In genomic region chr4:171626554-171626953, GRCh38 we compare ENCODE assay signal across 22 cellular contexts.
A peak's percentile ranks its signal among the peaks of the same experiment; 100 is the strongest.
DNase-seq lines count a peak whose midpoint lies in the region; ATAC-seq, FAIRE-seq and TF ChIP-seq lines count a peak whose summit lies in the region.
"Had no signal": no experiment of that assay in that cellular context is flagged by ENCODE, and none has a peak within 500 bp of the region (broad histone marks: within the 10 kb centered on the region; RNA-seq: fewer than 3 reads in every experiment).

No MANE protein-coding gene starts in this region.

- H2BK120ac ChIP-seq in H1 (replicated peaks; ENCODE audit: low read depth, low read length): no peak overlapping the region

- no peaks in the 10 kb centered on the region; the same call in 2 of the 3 replicates for H3K9me3 Mint-ChIP-seq in GM23338
- peaks cover 3% of the 10 kb centered on the region for H3K9me3 Mint-ChIP-seq in activated naive CD8-positive, alpha-beta T cell treated with anti-CD3 and anti-CD28 coated beads for 36 hours

- H3K4me3 ChIP-seq in GM23338 (no peak overlapping the region), SU-DHL-6 (ENCODE audit: insufficient read depth, low read length, poor library complexity, severe bottlenecking) (no peak overlapping the region), H1 (ENCODE audit: extremely low read depth in 1 of 4, insufficient read depth in 2 of 4, low read depth in 3 of 4, low read length in 4 of 4) (no peak overlapping the region)
- H3K4me3 ChIP-seq: A549; BLaER1 treated with 17β-estradiol and CSF1 and Interleukin-3, amounts not matched to agents 10 nM and 100 nM had no signal

- no peak overlapping the region for H2BK12ac ChIP-seq in H1 (ENCODE audit: low read depth, low read length)

- no peak for FAIRE-seq in H1 (lab: Jason Lieb, UNC)
- FAIRE-seq: A549, D721Med, G401.6, GM12891, GM19239 had no signal

- H3K4me1 ChIP-seq in GM23338 (ENCODE audit: insufficient read depth): no peaks in the 10 kb centered on the region
- no peaks in the 10 kb centered on the region for H3K4me1 ChIP-seq in H1 (replicated peaks in 1 of 4; ENCODE audit: control insufficient read depth in 3 of 4, insufficient read depth in 4 of 4, low read length in 3 of 4)
- H3K4me1 ChIP-seq: A549, Caco-2 had no signal

- H3K4ac ChIP-seq in H1 (replicated peaks; ENCODE audit: insufficient read length, low read depth, low read length): no peak overlapping the region

- no peaks in the 10 kb centered on the region for H3F3A ChIP-seq in GM23338 (replicated peaks; ENCODE audit: low read depth)
- H3F3A ChIP-seq in SU-DHL-6 (ENCODE audit: insufficient read depth): no peaks in the 10 kb centered on the region

- no peak for TF ChIP-seq RAD21 in H1 (IDR thresholded peaks at IDR 0.05 in 1 of 2, conservative IDR thresholded peaks at IDR 0.05 in 1 of 2; ENCODE audit: low read depth in 2 of 2, low read length in 2 of 2)

- H3K36me3 ChIP-seq in GM23338 (ENCODE audit: insufficient read depth) (no peaks in the 10 kb centered on the region), SU-DHL-6 (ENCODE audit: low read length) (no peaks in the 10 kb centered on the region), H1 (ENCODE audit: control insufficient read depth in 2 of 4, insufficient read depth in 4 of 4, low read length in 3 of 4) (no peaks in the 10 kb centered on the region)
- H3K36me3 ChIP-seq: BLaER1 treated with 17β-estradiol and CSF1 and Interleukin-3, amounts not matched to agents 10 nM and 100 nM had no signal

- no peak overlapping the region for H2BK5ac ChIP-seq in H1 (ENCODE audit: low read depth, low read length)

- no peaks in the 10 kb centered on the region for H3K9me3 ChIP-seq in SU-DHL-6 (ENCODE audit: insufficient read depth, low read length)
- no peaks in the 10 kb centered on the region for H3K9me3 ChIP-seq in H1 (ENCODE audit: insufficient read depth in 2 of 2, low read depth in 1 of 2, low read length in 1 of 2)
- H3K9me3 ChIP-seq: A549, Caco-2 had no signal

- H3K27ac Mint-ChIP-seq in GM23338: no peak overlapping the region
- no peak overlapping the region for H3K27ac Mint-ChIP-seq in activated naive CD8-positive, alpha-beta T cell treated with anti-CD3 and anti-CD28 coated beads for 36 hours
- H3K27ac Mint-ChIP-seq: B cell; CD4-positive, alpha-beta T cell; CD8-positive, alpha-beta T cell had no signal

- H4K8ac ChIP-seq in H1 (ENCODE audit: extremely low read depth, insufficient read depth, low read length): no peak overlapping the region

- H3K4me1 Mint-ChIP-seq in GM23338: no peaks in the 10 kb centered on the region
- no peaks in the 10 kb centered on the region for H3K4me1 Mint-ChIP-seq in activated naive CD8-positive, alpha-beta T cell treated with anti-CD3 and anti-CD28 coated beads for 36 hours

- DNase-seq in GM23338 (ENCODE audit: low spot score) (no peak), H1 (ENCODE audit: low read depth in 1 of 2, low spot score in 2 of 2) (no peak), NAMALWA (ENCODE audit: low spot score) (no peak)
- DNase-seq in activated naive CD8-positive, alpha-beta T cell treated with anti-CD3 and anti-CD28 coated beads for 36 hours: no peak
- DNase-seq in activated T-cell treated with anti-CD3 and anti-CD28 coated beads, Interleukin-2, amount 50 U/mL, for 48 hours: no peak
- DNase-seq: AML-193; Caco-2; Calu3; CD4-positive, alpha-beta T cell; CD8-positive, alpha-beta T cell; DMS79 treated with DMSO at 0.1 percent for 48 hours; GF-D8 had no signal

- WGBS in H1 (ENCODE audit: extremely low coverage in 1 of 2, insufficient coverage in 1 of 2, insufficient read length in 1 of 2, insufficient replicate concordance in 2 of 2, low coverage in 1 of 2, low lambda C conversion rate in 2 of 2, missing lambda C conversion rate in 1 of 2), 2 experiments: 88% methylated on average over 4 of the region's 4 CpGs; no CpG with 5 or more reads in 1 of the 2 experiments

- no peak overlapping the region for H3K23ac ChIP-seq in H1 (ENCODE audit: insufficient read length)

- TF ChIP-seq CTCF in GM23338 (conservative IDR thresholded peaks at IDR 0.05; ENCODE audit: low read depth in 2 of 2): no peak
- no peak for TF ChIP-seq CTCF in SU-DHL-6 (IDR thresholded peaks at IDR 0.05; ENCODE audit: insufficient read depth, low read length, poor library complexity, severe bottlenecking)
- no peak for TF ChIP-seq CTCF in H1 (IDR thresholded peaks at IDR 0.05; ENCODE audit: control extremely low read depth in 1 of 3, insufficient read depth in 1 of 3, low read depth in 1 of 3, low read length in 3 of 3)

- no peak for ATAC-seq in GM23338
- ATAC-seq: A549; CD8-positive, alpha-beta T cell had no signal

- H4K5ac ChIP-seq in H1 (ENCODE audit: insufficient read length, low read depth, low read length): no peak overlapping the region

- H4K91ac ChIP-seq in H1 (replicated peaks; ENCODE audit: insufficient read length, low read length): no peak overlapping the region

- no peaks in the 10 kb centered on the region for H4K20me1 ChIP-seq in GM23338 (replicated peaks; ENCODE audit: insufficient read depth)
- no peaks in the 10 kb centered on the region for H4K20me1 ChIP-seq in SU-DHL-6 (ENCODE audit: low read depth, low read length)
- H4K20me1 ChIP-seq in H1 (replicated peaks in 1 of 2; ENCODE audit: control insufficient read depth in 1 of 2, insufficient read depth in 2 of 2, low read length in 2 of 2): no peaks in the 10 kb centered on the region
- H4K20me1 ChIP-seq: BLaER1 treated with 17β-estradiol and CSF1 and Interleukin-3, amounts not matched to agents 10 nM and 100 nM had no signal

- H2AFZ ChIP-seq in GM23338 (peak overlapping the region; percentile 35; the same call in 1 of the 2 replicates), SU-DHL-6 (ENCODE audit: low read depth, low read length, severe bottlenecking) (peak overlapping the region; percentile 57), H1 (ENCODE audit: low read length) (0 out of 2 replicates have a peak overlapping the region, but pooled peaks have one; percentile 0)

- TF ChIP-seq EP300 in H1 (IDR thresholded peaks at IDR 0.05; ENCODE audit: borderline replicate concordance in 1 of 2, low read depth in 2 of 2, low read length in 2 of 2): no peak

- H3K79me1 ChIP-seq in H1 (ENCODE audit: low read depth, low read length): no peaks in the 10 kb centered on the region

- H3K27me3 ChIP-seq in GM23338 (ENCODE audit: insufficient read depth) (no peaks in the 10 kb centered on the region), SU-DHL-6 (ENCODE audit: low read length) (no peaks in the 10 kb centered on the region), H1 (replicated peaks in 1 of 4; ENCODE audit: control insufficient read depth in 3 of 4, extremely low read depth in 1 of 4, insufficient read depth in 3 of 4, low read length in 3 of 4) (no peaks in the 10 kb centered on the region)

- TF ChIP-seq POLR2A in H1 (IDR thresholded peaks at IDR 0.05; ENCODE audit: control extremely low read depth in 1 of 2, low read depth in 2 of 2, low read length in 2 of 2): no peak

- no peak overlapping the region for H3K9ac ChIP-seq in SU-DHL-6 (ENCODE audit: low read length)
- no peak overlapping the region for H3K9ac ChIP-seq in H1 (replicated peaks in 1 of 4; ENCODE audit: extremely low read depth in 1 of 4, low read depth in 3 of 4, low read length in 3 of 4)
- H3K9ac ChIP-seq: BLaER1 treated with 17β-estradiol and CSF1 and Interleukin-3, amounts not matched to agents 10 nM and 100 nM had no signal

- H3K14ac ChIP-seq in H1 (ENCODE audit: insufficient read length): no peak overlapping the region

- no peak overlapping the region for H3K18ac ChIP-seq in H1 (ENCODE audit: extremely low read depth, low read length)

- POLR2A ChIA-PET in H1 (lab: Charles Lee; ENCODE audit: partially characterized antibody): no interaction called here

- H3K27me3 Mint-ChIP-seq in GM23338 (ENCODE audit: insufficient read depth, low read depth, poor library complexity): no peaks in the 10 kb centered on the region
- no peaks in the 10 kb centered on the region for H3K27me3 Mint-ChIP-seq in activated naive CD8-positive, alpha-beta T cell treated with anti-CD3 and anti-CD28 coated beads for 36 hours
- H3K27me3 Mint-ChIP-seq: B cell; CD4-positive, alpha-beta T cell had no signal

- no peaks in the 10 kb centered on the region for H3K23me2 ChIP-seq in H1 (ENCODE audit: low read depth, low read length)

- CTCF ChIA-PET in H1 (lab: Charles Lee; ENCODE audit: partially characterized antibody): no interaction called here

- H3K79me2 ChIP-seq in GM23338 (replicated peaks; ENCODE audit: insufficient read depth): no peaks in the 10 kb centered on the region
- H3K79me2 ChIP-seq in SU-DHL-6 (ENCODE audit: insufficient read depth, low read length): no peaks in the 10 kb centered on the region
- no peaks in the 10 kb centered on the region for H3K79me2 ChIP-seq in H1 (ENCODE audit: control insufficient read depth in 1 of 2, insufficient read depth in 2 of 2, low read length in 2 of 2)

- no peak overlapping the region for H2AK5ac ChIP-seq in H1 (ENCODE audit: low read depth, low read length)

- H2BK15ac ChIP-seq in H1 (ENCODE audit: low read length): no peak overlapping the region

- no peak overlapping the region for H3K4me3 Mint-ChIP-seq in GM23338
- H3K4me3 Mint-ChIP-seq in activated naive CD8-positive, alpha-beta T cell treated with anti-CD3 and anti-CD28 coated beads for 36 hours: no peak overlapping the region
- H3K4me3 Mint-ChIP-seq: B cell; CD4-positive, alpha-beta T cell; CD8-positive, alpha-beta T cell had no signal

- no peaks in the 10 kb centered on the region for H3K36me3 Mint-ChIP-seq in GM23338 (ENCODE audit: low read depth)
- no peaks in the 10 kb centered on the region for H3K36me3 Mint-ChIP-seq in activated naive CD8-positive, alpha-beta T cell treated with anti-CD3 and anti-CD28 coated beads for 36 hours
- H3K36me3 Mint-ChIP-seq: CD8-positive, alpha-beta T cell had no signal

- H3K27ac ChIP-seq in GM23338 (ENCODE audit: low read depth): no peak overlapping the region
- H3K27ac ChIP-seq in SU-DHL-6 (ENCODE audit: low read depth, low read length): no peak overlapping the region
- H3K27ac ChIP-seq in H1 (ENCODE audit: low read depth, low read length): no peak overlapping the region
- H3K27ac ChIP-seq: 22Rv1; A549; BLaER1 treated with 17β-estradiol and CSF1 and Interleukin-3, amounts not matched to agents 10 nM and 100 nM; C4-2B had no signal

- H3K9me2 ChIP-seq in GM23338 (ENCODE audit: insufficient read depth) (0 out of 2 replicates have a peak, but pooled peaks cover 3% of the 10 kb centered on the region), SU-DHL-6 (replicated peaks; ENCODE audit: insufficient read depth, low read length) (no peaks in the 10 kb centered on the region)

- H2BK20ac ChIP-seq in H1 (ENCODE audit: low read length): no peak overlapping the region

- no peak overlapping the region for H3K4me2 ChIP-seq in GM23338
- H3K4me2 ChIP-seq in SU-DHL-6 (ENCODE audit: low read depth, low read length, poor library complexity, severe bottlenecking): no peak overlapping the region
- no peak overlapping the region for H3K4me2 ChIP-seq in H1 (ENCODE audit: insufficient read depth in 1 of 2, low read depth in 2 of 2, low read length in 2 of 2)
- H3K4me2 ChIP-seq: A549; BLaER1 treated with 17β-estradiol and CSF1 and Interleukin-3, amounts not matched to agents 10 nM and 100 nM had no signal

- H3K56ac ChIP-seq in H1 (replicated peaks; ENCODE audit: insufficient read length, low read depth, low read length): no peak overlapping the region

TF ChIP-seq in H1, 55 proteins besides CTCF, POLR2A, EP300 and RAD21 (continues in another document):
- TF ChIP-seq YY1 (IDR thresholded peaks at IDR 0.05; ENCODE audit: low read depth, low read length): no peak
- no peak for TF ChIP-seq KDM5A (IDR thresholded peaks at IDR 0.05; ENCODE audit: low read length)
- no peak for TF ChIP-seq SP4 (IDR thresholded peaks at IDR 0.05; ENCODE audit: low read length)

Comparison
In these comparisons a context has a peak if more than half of its experiments do, and no peak if none do; other contexts are left out.
1. H2AFZ ChIP-seq: peak in every context shown above with its lines; median percentile 57 in SU-DHL-6; 35 in GM23338; 0 in H1.